9 cellular contexts compared by ENCODE assay signal in genomic region chr5:60540855-60541805, GRCh38.
DNase-seq lines count a peak whose midpoint lies in the region; ATAC-seq and TF ChIP-seq lines count a peak whose summit lies in the region.
"Had no signal": no experiment of that assay in that cellular context is flagged by ENCODE, and none has a peak within 500 bp of the region (broad histone marks: within the 10 kb centered on the region; RNA-seq: fewer than 3 reads in every experiment).

No MANE protein-coding gene starts in this region.

- H3K9me3 Mint-ChIP-seq in naive thymus-derived CD4-positive, alpha-beta T cell: peaks cover 0 to 5% (median 0%) of the 10 kb centered on the region in 11 donors
- H3K9me3 Mint-ChIP-seq: dendritic cell treated with granulocyte-macrophage colony-stimulating factor and Interleukin-4, amounts not matched to agents 40 ng/mL and 50 ng/mL, for 4 days had no signal

- POLR2A ChIA-PET in naive thymus-derived CD4-positive, alpha-beta T cell (lab: Charles Lee): no interaction called here

- H3K36me3 ChIP-seq in OCI-LY1 (ENCODE audit: insufficient read depth, low read length): no peaks in the 10 kb centered on the region
- no peaks in the 10 kb centered on the region for H3K36me3 ChIP-seq in naive thymus-derived CD4-positive, alpha-beta T cell (ENCODE audit: control insufficient read depth in 2 of 3, insufficient read depth in 3 of 3, low read length in 3 of 3)
- no peaks in the 10 kb centered on the region for H3K36me3 ChIP-seq in hepatocyte (replicated peaks; ENCODE audit: insufficient read depth, low read depth)

- TF ChIP-seq CTCF in OCI-LY1 (IDR thresholded peaks at IDR 0.05; ENCODE audit: low read length) (no peak), hepatocyte (IDR thresholded peaks at IDR 0.05; ENCODE audit: poor library complexity) (no peak)

- intact Hi-C loops in naive thymus-derived CD4-positive, alpha-beta T cell (cut with micrococcal nuclease): no loop called here
- intact Hi-C loops in head of caudate nucleus (cut with DNase I): no loop called here

- CTCF ChIA-PET in naive thymus-derived CD4-positive, alpha-beta T cell (lab: Charles Lee): no interaction called here

- H3K27ac ChIP-seq in OCI-LY1 (ENCODE audit: low read depth, low read length, poor library complexity, severe bottlenecking): peak overlapping the region; percentile 52
- H3K27ac ChIP-seq in naive thymus-derived CD4-positive, alpha-beta T cell (ENCODE audit: low read depth, low read length): no peak overlapping the region
- no peak overlapping the region for H3K27ac ChIP-seq in hepatocyte

- no peaks in the 10 kb centered on the region for H3K79me2 ChIP-seq in OCI-LY1 (ENCODE audit: insufficient read depth, low read length)
- H3K79me2 ChIP-seq in hepatocyte: no peaks in the 10 kb centered on the region

- no peak overlapping the region for H3K4me3 ChIP-seq in OCI-LY1 (ENCODE audit: low read depth, low read length, poor library complexity, severe bottlenecking)
- no peak overlapping the region for H3K4me3 ChIP-seq in naive thymus-derived CD4-positive, alpha-beta T cell (ENCODE audit: low read length)
- no peak overlapping the region for H3K4me3 ChIP-seq in hepatocyte

- no peaks in the 10 kb centered on the region for H3F3A ChIP-seq in OCI-LY1 (ENCODE audit: insufficient read depth, low read length)

- H4K20me1 ChIP-seq in OCI-LY1 (ENCODE audit: insufficient read depth, low read length): no peaks in the 10 kb centered on the region
- H4K20me1 ChIP-seq in hepatocyte (ENCODE audit: insufficient read depth, poor library complexity, severe bottlenecking): no peaks in the 10 kb centered on the region

- H3K4me1 Mint-ChIP-seq in naive thymus-derived CD4-positive, alpha-beta T cell: peaks cover 0 to 7% (median 0%) of the 10 kb centered on the region in 7 donors

- no peak for DNase-seq in naive thymus-derived CD4-positive, alpha-beta T cell
- no peak for DNase-seq in NCI-H82 (lab: John Stamatoyannopoulos, UW)
- no peak for DNase-seq in NCI-H2081 (lab: John Stamatoyannopoulos, UW)
- DNase-seq in hepatocyte (ENCODE audit: low spot score): no peak
- DNase-seq in head of caudate nucleus: no peak

- peaks cover 5 to 13% (median 9%) of the 10 kb centered on the region in 5 donors for H3K27me3 Mint-ChIP-seq in naive thymus-derived CD4-positive, alpha-beta T cell

- no peaks in the 10 kb centered on the region for H3K36me3 Mint-ChIP-seq in naive thymus-derived CD4-positive, alpha-beta T cell

- H3K27ac Mint-ChIP-seq in naive thymus-derived CD4-positive, alpha-beta T cell: no peak overlapping the region

- H3K4me1 ChIP-seq in OCI-LY1 (ENCODE audit: insufficient read depth, low read length, severe bottlenecking) (peaks cover 46% of the 10 kb centered on the region), hepatocyte (ENCODE audit: insufficient read depth) (peaks cover 7% of the 10 kb centered on the region)
- H3K4me1 ChIP-seq in naive thymus-derived CD4-positive, alpha-beta T cell (ENCODE audit: control insufficient read depth in 2 of 2, insufficient read depth in 2 of 2, low read length in 2 of 2): no peaks in the 10 kb centered on the region

- H3K9ac ChIP-seq in OCI-LY1 (ENCODE audit: low read length): no peak overlapping the region

- H2AFZ ChIP-seq in OCI-LY1 (ENCODE audit: low read length) (no peak overlapping the region), hepatocyte (no peak overlapping the region)

- H3K4me2 ChIP-seq in OCI-LY1 (ENCODE audit: low read length) (peak overlapping the region; percentile 34; the same call in 1 of the 2 replicates), hepatocyte (no peak overlapping the region)

- H3K9me3 ChIP-seq in OCI-LY1 (ENCODE audit: low read length) (no peaks in the 10 kb centered on the region), hepatocyte (ENCODE audit: low read depth) (no peaks in the 10 kb centered on the region)
- H3K9me3 ChIP-seq in naive thymus-derived CD4-positive, alpha-beta T cell (ENCODE audit: control insufficient read depth in 2 of 3, low read length in 3 of 3): no peaks in the 10 kb centered on the region

- WGBS in hepatocyte (ENCODE audit: low lambda C conversion rate, missing lambda C conversion rate): 76% methylated on average over 5 of the region's 5 CpGs

- peak; percentile 94 for ATAC-seq in GM18511 (IDR thresholded peaks at IDR 0.05; ENCODE audit: unreplicated experiment)
- ATAC-seq in HG02588 (IDR thresholded peaks at IDR 0.05; ENCODE audit: unreplicated experiment): peak; percentile 95
- ATAC-seq in naive thymus-derived CD4-positive, alpha-beta T cell: peak; percentile 15

- no peak overlapping the region for H3K4me3 Mint-ChIP-seq in naive thymus-derived CD4-positive, alpha-beta T cell

- H3K27me3 ChIP-seq in OCI-LY1 (ENCODE audit: insufficient read depth, low read length) (no peaks in the 10 kb centered on the region), hepatocyte (no peaks in the 10 kb centered on the region)
- H3K27me3 ChIP-seq in naive thymus-derived CD4-positive, alpha-beta T cell (ENCODE audit: control insufficient read depth in 2 of 2, insufficient read depth in 2 of 2, low read length in 2 of 2): no peaks in the 10 kb centered on the region

- H3K9me2 ChIP-seq in OCI-LY1 (ENCODE audit: low read depth, low read length): no peaks in the 10 kb centered on the region
- H3K9me2 ChIP-seq in hepatocyte (replicated peaks; ENCODE audit: insufficient read depth): no peaks in the 10 kb centered on the region

Comparison
In these comparisons a context has a peak if more than half of its experiments do, and no peak if none do; other contexts are left out.
1. ATAC-seq: peak in every context shown above with its lines; median percentile 95 in HG02588; 94 in GM18511; 15 in naive thymus-derived CD4-positive, alpha-beta T cell.